ENCODE assay signal across 16 cellular contexts in genomic region chr21:36511484-36512227, GRCh38. TPM values are rescaled to one million over a fixed set of nuclear protein-coding genes. Genes with fewer than 3 reads are reported as not detected.
DNase-seq lines count a peak whose midpoint lies in the region; ATAC-seq lines count a peak whose summit lies in the region.
"Had no signal": no experiment of that assay in that cellular context is flagged by ENCODE, and none has a peak within 500 bp of the region (broad histone marks: within the 10 kb centered on the region; RNA-seq: fewer than 3 reads in every experiment).

No MANE protein-coding gene starts in this region.

- in situ Hi-C loops in KBM-7 (cut with MboI; ENCODE audit: low pct_unique_long_range_greater_than_20kb, low sequenced_read_pairs): no loop called here

- DNase-seq in GDM1 (lab: John Stamatoyannopoulos, UW) (peak; percentile 4), KBM-7 (peak; percentile 61), dermis blood vessel endothelial cell (peak; percentile 68), pulmonary artery endothelial cell (ENCODE audit: low read depth, low spot score) (peak; percentile 53), NCI-H774 (lab: John Stamatoyannopoulos, UW) (no peak), anterior cingulate cortex (lab: John Stamatoyannopoulos, UW) (no peak)
- DNase-seq: activated CD4-positive, alpha-beta T cell treated with anti-CD3 and anti-CD28 coated beads for 4 hours; effector CD8-positive, alpha-beta T cell; H9; hypothalamus; NCI-H526 treated with DMSO at 0.1 percent for 48 hours; Peyer's patch; stimulated activated CD4-positive, alpha-beta T cell treated with anti-CD3 and anti-CD28 coated beads, Interleukin-4, amount 100 ng/mL, for 1 hour had no signal

- ATAC-seq in GM21515 (IDR thresholded peaks at IDR 0.05; ENCODE audit: unreplicated experiment): no peak
- ATAC-seq: K562; naive thymus-derived CD4-positive, alpha-beta T cell had no signal

RNA-seq across cellular contexts. Expression of gene CLDN14, which starts 31.7 kb away (rescaled TPM):
- total RNA-seq in dermis blood vessel endothelial cell: 0.09 and 0.34 TPM in 2 replicates
- 0.66 and 0.99 TPM in 2 replicates for total RNA-seq in pulmonary artery endothelial cell
- total RNA-seq: H9; K562; naive thymus-derived CD4-positive, alpha-beta T cell; Peyer's patch had no signal

Comparison
In these comparisons a context has a peak if more than half of its experiments do, and no peak if none do; other contexts are left out.
1. DNase-seq: peak in GDM1 (single experiment), KBM-7 (single experiment), dermis blood vessel endothelial cell (single experiment) and pulmonary artery endothelial cell (single experiment); none in NCI-H774 (single experiment) and anterior cingulate cortex (0 of 58).